ENCODE assay signal across 26 cellular contexts in the genomic region with DNA sequence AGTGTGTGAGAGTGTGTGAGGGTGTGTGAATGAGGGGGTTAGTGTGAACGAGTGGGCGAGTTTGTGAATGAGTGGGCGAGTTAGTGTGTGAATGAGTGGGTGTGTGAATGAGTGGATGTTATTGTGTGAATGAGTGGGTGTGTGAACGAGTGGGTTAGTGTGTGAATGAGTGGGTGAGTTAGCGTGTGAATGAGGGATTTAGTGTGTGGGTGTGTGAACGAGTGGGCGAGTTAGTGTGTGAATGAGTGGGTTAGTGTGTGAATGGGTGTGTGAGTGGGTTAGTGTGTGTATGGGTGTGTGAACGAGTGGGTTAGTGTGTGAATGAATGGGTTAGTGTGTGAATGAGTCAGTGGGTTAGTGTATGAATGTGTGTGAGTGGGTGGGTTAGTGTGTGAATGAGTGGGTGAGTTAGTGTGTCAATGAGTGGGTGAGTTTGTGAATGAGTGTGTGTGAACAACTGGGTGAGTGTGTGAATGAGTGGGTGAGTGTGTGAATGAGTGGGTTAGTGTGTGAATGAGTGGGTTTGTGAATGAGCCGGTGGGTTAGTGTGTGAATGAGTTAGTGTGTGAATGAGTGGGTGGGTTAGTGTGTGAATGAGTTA. TPM values are rescaled to one million over a fixed set of nuclear protein-coding genes. Genes with fewer than 3 reads are reported as not detected.
"Had no signal": no experiment of that assay in that cellular context is flagged by ENCODE, and none has a peak within 500 bp of the region (broad histone marks: within the 10 kb centered on the region; RNA-seq: fewer than 3 reads in every experiment).

No MANE protein-coding gene starts in this region.

- H3K27me3 Mint-ChIP-seq: activated CD4-positive, alpha-beta memory T cell treated with anti-CD3 and anti-CD28 coated beads, Interleukin-2, amount 10 ng/mL, durations not matched to agents 7 days and 5 days; activated CD8-positive, alpha-beta memory T cell treated with anti-CD3 and anti-CD28 coated beads, Interleukin-2, amount 10 ng/mL, durations not matched to agents 7 days and 5 days; stimulated activated memory B cell treated with anti-CD40 and anti-IgM and Interleukin-4, amounts not matched to agents 10 μg/mL and 1 μg/mL and 100 μg/mL, for 72 hours; T-helper 17 cell had no signal

- H3K27ac Mint-ChIP-seq: activated CD4-positive, alpha-beta memory T cell treated with anti-CD3 and anti-CD28 coated beads, Interleukin-2, amount 10 ng/mL, durations not matched to agents 7 days and 5 days; activated CD8-positive, alpha-beta memory T cell treated with anti-CD3 and anti-CD28 coated beads, Interleukin-2, amount 10 ng/mL, durations not matched to agents 7 days and 5 days; activated naive CD8-positive, alpha-beta T cell treated with anti-CD3 and anti-CD28 coated beads, Interleukin-2, amount 10 ng/mL, durations not matched to agents 7 days and 5 days; stimulated activated memory B cell treated with anti-CD40 and anti-IgM and Interleukin-4, amounts not matched to agents 10 μg/mL and 1 μg/mL and 100 μg/mL, for 72 hours; T-helper 17 cell had no signal

- ATAC-seq: activated CD4-positive, CD25-positive, alpha-beta regulatory T cell treated with anti-CD3 and anti-CD28 coated beads, Interleukin-2, amount 50 U/mL, for 24 hours; activated CD8-positive, alpha-beta memory T cell treated with anti-CD3 and anti-CD28 coated beads, Interleukin-2, amount 10 ng/mL, durations not matched to agents 7 days and 5 days; left lung; lower lobe of right lung; mucosa of descending colon; sciatic nerve; stimulated activated memory B cell treated with anti-CD40 and anti-IgM and Interleukin-4, amounts not matched to agents 10 μg/mL and 1 μg/mL and 100 μg/mL, for 72 hours; T-helper 17 cell had no signal

- H3K4me3 Mint-ChIP-seq: activated CD4-positive, alpha-beta memory T cell treated with anti-CD3 and anti-CD28 coated beads, Interleukin-2, amount 10 ng/mL, durations not matched to agents 7 days and 5 days; activated CD8-positive, alpha-beta memory T cell treated with anti-CD3 and anti-CD28 coated beads, Interleukin-2, amount 10 ng/mL, durations not matched to agents 7 days and 5 days; activated naive CD8-positive, alpha-beta T cell treated with anti-CD3 and anti-CD28 coated beads, Interleukin-2, amount 10 ng/mL, durations not matched to agents 7 days and 5 days; nephron progenitor cell; stimulated activated memory B cell treated with anti-CD40 and anti-IgM and Interleukin-4, amounts not matched to agents 10 μg/mL and 1 μg/mL and 100 μg/mL, for 72 hours; T-helper 17 cell had no signal

- DNase-seq: activated CD4-positive, alpha-beta memory T cell treated with anti-CD3 and anti-CD28 coated beads, Interleukin-2, amount 10 ng/mL, durations not matched to agents 7 days and 5 days; activated CD4-positive, alpha-beta T cell treated with anti-CD3 and anti-CD28 coated beads for 48 hours; activated CD8-positive, alpha-beta memory T cell treated with anti-CD3 and anti-CD28 coated beads, Interleukin-2, amount 10 ng/mL, durations not matched to agents 7 days and 5 days; activated gamma-delta T cell treated with Interleukin-2 at 50 U/mL for 16 hours; activated naive CD8-positive, alpha-beta T cell treated with anti-CD3 and anti-CD28 coated beads, Interleukin-2, amount 10 ng/mL, durations not matched to agents 7 days and 5 days; amniotic stem cell; brain microvascular endothelial cell; dorsolateral prefrontal cortex; effector memory CD4-positive, alpha-beta T cell; left lung; lower lobe of right lung; mucosa of descending colon; nephron progenitor cell; ovary; retina; small intestine; stimulated activated CD4-positive, alpha-beta T cell treated with anti-CD3 and anti-CD28 coated beads, Interleukin-4, amount 100 ng/mL, for 24 hours; T-helper 17 cell; T1000; tibial artery; WERI-Rb-1 had no signal

- H3K4me1 Mint-ChIP-seq: activated CD4-positive, alpha-beta memory T cell treated with anti-CD3 and anti-CD28 coated beads, Interleukin-2, amount 10 ng/mL, durations not matched to agents 7 days and 5 days; activated CD8-positive, alpha-beta memory T cell treated with anti-CD3 and anti-CD28 coated beads, Interleukin-2, amount 10 ng/mL, durations not matched to agents 7 days and 5 days had no signal

- H3K36me3 Mint-ChIP-seq: stimulated activated memory B cell treated with anti-CD40 and anti-IgM and Interleukin-4, amounts not matched to agents 10 μg/mL and 1 μg/mL and 100 μg/mL, for 72 hours had no signal

RNA-seq across cellular contexts. Expression of a gene that starts 37.5 kb away (rescaled TPM):
- total RNA-seq: epithelial cell of proximal tubule, myocyte, T-helper 17 cell had no signal
